Comparison of ENCODE assay signal across 19 cellular contexts in genomic region chr7:155879592-155879991, GRCh38.
DNase-seq lines count a peak whose midpoint lies in the region; ATAC-seq and TF ChIP-seq lines count a peak whose summit lies in the region.
"Had no signal": no experiment of that assay in that cellular context is flagged by ENCODE, and none has a peak within 500 bp of the region (broad histone marks: within the 10 kb centered on the region; RNA-seq: fewer than 3 reads in every experiment).

No MANE protein-coding gene starts in this region.

- WGBS in sigmoid colon, 2 donors: 92 to 95% methylated on average over 5 of the region's 5 CpGs

- H3K4me3 ChIP-seq in sigmoid colon: no peak overlapping the region
- H3K4me3 ChIP-seq: A549 had no signal

- no peaks in the 10 kb centered on the region for H3K27me3 ChIP-seq in sigmoid colon

- H3K36me3 ChIP-seq in sigmoid colon: no peaks in the 10 kb centered on the region

- no peak for TF ChIP-seq EP300 in sigmoid colon (IDR thresholded peaks at IDR 0.05)

- no peak for TF ChIP-seq CTCF in sigmoid colon (IDR thresholded peaks at IDR 0.05)

- H3K27me3 Mint-ChIP-seq in activated CD8-positive, alpha-beta memory T cell treated with anti-CD3 and anti-CD28 coated beads, Interleukin-2, amount 10 ng/mL, durations not matched to agents 7 days and 5 days: no peaks in the 10 kb centered on the region

- H3K27ac Mint-ChIP-seq in activated CD8-positive, alpha-beta memory T cell treated with anti-CD3 and anti-CD28 coated beads, Interleukin-2, amount 10 ng/mL, durations not matched to agents 7 days and 5 days: no peak overlapping the region
- H3K27ac Mint-ChIP-seq: CD4-positive, alpha-beta T cell; HFFc6 had no signal

- intact Hi-C loops in sigmoid colon (cut with DNase I): no loop called here

- H3K4me3 Mint-ChIP-seq in activated CD8-positive, alpha-beta memory T cell treated with anti-CD3 and anti-CD28 coated beads, Interleukin-2, amount 10 ng/mL, durations not matched to agents 7 days and 5 days: no peak overlapping the region
- H3K4me3 Mint-ChIP-seq: CD4-positive, alpha-beta T cell; HFFc6 had no signal

- H3K4me1 ChIP-seq in sigmoid colon: no peaks in the 10 kb centered on the region

- peak; percentile 15 for DNase-seq in activated CD8-positive, alpha-beta memory T cell treated with anti-CD3 and anti-CD28 coated beads for 24 hours
- no peak for DNase-seq in activated CD8-positive, alpha-beta memory T cell treated with anti-CD3 and anti-CD28 coated beads, Interleukin-2, amount 50 U/mL, for 4 hours
- peak; percentile 2 for DNase-seq in activated CD8-positive, alpha-beta memory T cell treated with anti-CD3 and anti-CD28 coated beads, Interleukin-2, amount 10 ng/mL, durations not matched to agents 7 days and 5 days
- DNase-seq in islet precursor cell (peak; percentile 29), sigmoid colon (peak; percentile 27), NCI-H146 (lab: John Stamatoyannopoulos, UW) (no peak), NCI-H1930 (lab: John Stamatoyannopoulos, UW) (no peak), NCI-H2171 treated with DMSO at 0.1 percent for 48 hours (lab: John Stamatoyannopoulos, UW) (no peak)
- DNase-seq: AML-193; CD4-positive, alpha-beta T cell; DMS153; DMS79; GDM1; GOT3; HFFc6 had no signal

- H3K27ac ChIP-seq in sigmoid colon: no peak overlapping the region
- H3K27ac ChIP-seq: 22Rv1, C4-2B had no signal

- H3K9me3 Mint-ChIP-seq in activated CD8-positive, alpha-beta memory T cell treated with anti-CD3 and anti-CD28 coated beads, Interleukin-2, amount 10 ng/mL, durations not matched to agents 7 days and 5 days (ENCODE audit: low read depth): no peaks in the 10 kb centered on the region
- H3K9me3 Mint-ChIP-seq: CD4-positive, alpha-beta T cell had no signal

- CTCF ChIA-PET in activated CD8-positive, alpha-beta memory T cell treated with anti-CD3 and anti-CD28 coated beads, Interleukin-2, amount 10 ng/mL, durations not matched to agents 7 days and 5 days (lab: Charles Lee): no interaction called here

- no peaks in the 10 kb centered on the region for H3K4me1 Mint-ChIP-seq in activated CD8-positive, alpha-beta memory T cell treated with anti-CD3 and anti-CD28 coated beads, Interleukin-2, amount 10 ng/mL, durations not matched to agents 7 days and 5 days

- ATAC-seq in activated CD8-positive, alpha-beta memory T cell treated with anti-CD3 and anti-CD28 coated beads, Interleukin-2, amount 10 ng/mL, durations not matched to agents 7 days and 5 days: no peak
- ATAC-seq: A549, HCT116 had no signal

- no peaks in the 10 kb centered on the region for H3K36me3 Mint-ChIP-seq in activated CD8-positive, alpha-beta memory T cell treated with anti-CD3 and anti-CD28 coated beads, Interleukin-2, amount 10 ng/mL, durations not matched to agents 7 days and 5 days

- TF ChIP-seq POLR2A in sigmoid colon (IDR thresholded peaks at IDR 0.05): no peak

- H3K9me3 ChIP-seq in sigmoid colon: no peaks in the 10 kb centered on the region
- H3K9me3 ChIP-seq: A549 had no signal

Comparison
In these comparisons a context has a peak if more than half of its experiments do, and no peak if none do; other contexts are left out.
1. DNase-seq: peak in activated CD8-positive, alpha-beta memory T cell treated with anti-CD3 and anti-CD28 coated beads for 24 hours (single experiment), activated CD8-positive, alpha-beta memory T cell treated with anti-CD3 and anti-CD28 coated beads, Interleukin-2, amount 10 ng/mL, durations not matched to agents 7 days and 5 days (single experiment), islet precursor cell (single experiment) and sigmoid colon (single experiment); none in activated CD8-positive, alpha-beta memory T cell treated with anti-CD3 and anti-CD28 coated beads, Interleukin-2, amount 50 U/mL, for 4 hours (single experiment), NCI-H146 (single experiment), NCI-H1930 (0 of 2) and NCI-H2171 treated with DMSO at 0.1 percent for 48 hours (single experiment).